In the genomic region with DNA sequence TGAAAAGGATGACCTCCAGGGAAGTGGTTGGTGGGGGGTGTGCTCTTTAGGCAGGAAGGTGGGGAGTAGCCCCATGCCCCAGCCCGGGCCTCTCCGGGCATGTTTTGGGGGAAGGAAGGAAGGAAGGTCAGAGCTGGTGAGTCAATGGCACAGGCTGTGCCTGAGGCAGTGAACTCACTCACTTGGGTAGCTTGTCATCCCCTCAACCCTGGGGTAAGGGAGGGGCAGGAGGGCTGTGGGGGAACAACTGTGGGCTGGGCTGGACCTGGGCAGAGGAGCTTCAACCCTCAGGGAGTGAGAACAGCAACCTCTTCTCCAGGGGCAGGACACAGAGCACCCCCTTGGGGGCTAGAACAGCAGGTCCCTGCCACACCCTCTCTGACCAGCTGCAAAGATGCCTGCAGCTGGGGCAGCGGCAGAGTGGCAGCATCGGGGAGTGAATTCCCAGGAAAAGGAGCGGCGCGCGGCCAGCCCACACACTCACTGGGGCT, we compare ENCODE assay signal across 9 cellular contexts. TPM values are rescaled to one million over a fixed set of nuclear protein-coding genes. Genes with fewer than 3 reads are reported as not detected.
DNase-seq lines count a peak whose midpoint lies in the region; ATAC-seq and TF ChIP-seq lines count a peak whose summit lies in the region.
"Had no signal": no experiment of that assay in that cellular context is flagged by ENCODE, and none has a peak within 500 bp of the region (broad histone marks: within the 10 kb centered on the region; RNA-seq: fewer than 3 reads in every experiment).

No MANE protein-coding gene starts in this region.

- peaks cover 80% of the 10 kb centered on the region for H3K4me1 ChIP-seq in RWPE2 (ENCODE audit: insufficient read depth, poor library complexity, severe bottlenecking)
- peaks cover 15 to 100% (median 56%) of the 10 kb centered on the region in 6 donors for H3K4me1 ChIP-seq in spleen
- peaks cover 15% of the 10 kb centered on the region for H3K4me1 ChIP-seq in prostate gland (replicated peaks)

- H3K4me3 ChIP-seq in RWPE2 (ENCODE audit: severe bottlenecking) (peak overlapping the region; percentile 23), spleen (no peak overlapping the region), prostate gland (no peak overlapping the region)

- H3K36me3 ChIP-seq in RWPE2 (ENCODE audit: low read depth) (peaks cover 71% of the 10 kb centered on the region), spleen (peaks cover 0 to 90% (median 57%) of the 10 kb centered on the region in 6 donors), prostate gland (peaks cover 0 to 10% of the 10 kb centered on the region in 2 donors)

- H3K27ac ChIP-seq in RWPE2 (ENCODE audit: poor library complexity, severe bottlenecking), result peak overlapping the region; percentile 93
- peak overlapping the region; percentile 49 to 74 (median 68) for H3K27ac ChIP-seq in spleen
- no peak overlapping the region for H3K27ac ChIP-seq in prostate gland

- H3K27me3 ChIP-seq in RWPE2 (ENCODE audit: insufficient read depth, poor library complexity, severe bottlenecking), result no peaks in the 10 kb centered on the region
- H3K27me3 ChIP-seq in spleen (replicated peaks in 1 of 7), result no peaks in the 10 kb centered on the region
- no peaks in the 10 kb centered on the region for H3K27me3 ChIP-seq in prostate gland (replicated peaks; ENCODE audit: insufficient read depth)

- intact Hi-C loops in spleen (cut with DNase I; ENCODE audit: low total_unique reads) (no loop called here), prostate gland (cut with DNase I) (no loop called here)

- H3K9me3 ChIP-seq in RWPE2 (ENCODE audit: severe bottlenecking) (no peaks in the 10 kb centered on the region), spleen (no peaks in the 10 kb centered on the region), prostate gland (no peaks in the 10 kb centered on the region)

- DNase-seq in GM03348 (ENCODE audit: low spot score) (peak; percentile 78), RWPE2 (ENCODE audit: low spot score) (peak; percentile 98), fibroblast of gingiva (ENCODE audit: low read depth) (peak; percentile 76), spleen (no peak), GM13977 (ENCODE audit: low spot score) (no peak), prostate gland (ENCODE audit: low spot score) (no peak)
- DNase-seq in activated CD8-positive, alpha-beta memory T cell treated with anti-CD3 and anti-CD28 coated beads for 24 hours, result no peak

- TF ChIP-seq CTCF in RWPE2 (IDR thresholded peaks at IDR 0.05; ENCODE audit: poor library complexity, severe bottlenecking) (peak; percentile 21), spleen (IDR thresholded peaks at IDR 0.05 in 8 of 11, conservative IDR thresholded peaks at IDR 0.05 in 3 of 11) (no peak), GM13977 (IDR thresholded peaks at IDR 0.05; ENCODE audit: extremely low read depth, insufficient read depth, missing control alignments) (no peak), prostate gland (IDR thresholded peaks at IDR 0.05) (no peak)

- ATAC-seq in RWPE2 (ENCODE audit: low read depth) (peak; percentile 77), HG03175 (IDR thresholded peaks at IDR 0.05; ENCODE audit: unreplicated experiment) (no peak)

- no peak for TF ChIP-seq POLR2A in spleen (IDR thresholded peaks at IDR 0.05)
- TF ChIP-seq POLR2A in prostate gland (IDR thresholded peaks at IDR 0.05), result no peak

- WGBS in spleen, 5 donors, result 45 to 74% (median 66%) methylated on average over 4 to 8 of the region's 8 CpGs
- 68% methylated on average over 8 of the region's 8 CpGs for WGBS in prostate gland

- in situ Hi-C loops in GM13977 (cut with MboI; ENCODE audit: low pct_unique_long_range_greater_than_20kb, low sequenced_read_pairs, unreplicated experiment), result no loop called here

RNA-seq across cellular contexts. Expression of a gene that starts 6.3 kb away (rescaled TPM):
- total RNA-seq in spleen (1 to 10 TPM in 2 of 7 donors, under 1 TPM in 1, not detected in 4; 0.54 to 1.8 (median 1.6) TPM), prostate gland (1 to 10 TPM in 1 of 2 donors, under 1 TPM in 1; 0.41 to 2.2 TPM)
- 1 to 10 TPM in 2 of 3 donors, under 1 TPM in 1; 0.24 to 1.4 (median 1.2) TPM for polyA plus RNA-seq in spleen
- total RNA-seq: activated CD8-positive, alpha-beta memory T cell treated with anti-CD3 and anti-CD28 coated beads for 36 hours had no signal

RNA-seq across cellular contexts. Expression of a gene that starts 32.7 kb away (rescaled TPM):
- total RNA-seq in spleen (100 to 1,000 TPM in 1 of 7 donors, 10 to 100 TPM in 6; 71.7 to 102 (median 79.1) TPM), prostate gland (100 to 1,000 TPM in 1 of 2 donors, 10 to 100 TPM in 1; 55.2 to 167 TPM)
- 10 to 100 TPM; 29.2 to 54.4 (median 42.7) TPM for polyA plus RNA-seq in spleen

RNA-seq across cellular contexts. Expression of a gene that starts 40.9 kb away (rescaled TPM):
- 10 to 100 TPM; 57.4 to 70.6 (median 65.5) TPM for total RNA-seq in spleen
- 10 to 100 TPM; 35.6 to 50.8 (median 43.5) TPM for polyA plus RNA-seq in spleen
- total RNA-seq in prostate gland, result 100 to 1,000 TPM in 1 of 2 donors, 10 to 100 TPM in 1; 96.4 to 116 TPM

RNA-seq across cellular contexts. Expression of a gene that starts 41.2 kb away (rescaled TPM):
- total RNA-seq in spleen (10 to 100 TPM; 14.6 to 36.1 (median 19.7) TPM), prostate gland (10 to 100 TPM; 35.2 to 79.8 TPM)
- polyA plus RNA-seq in spleen, result 10 to 100 TPM in 1 of 3 donors, 1 to 10 TPM in 2; 3.9 to 12.9 (median 4.7) TPM

RNA-seq across cellular contexts. Expression of a gene that starts 58.7 kb away (rescaled TPM):
- total RNA-seq in spleen (1 to 10 TPM in 1 of 7 donors, under 1 TPM in 4, not detected in 2; 0.30 to 1.2 (median 0.50) TPM), prostate gland (1 to 10 TPM in 1 of 2 donors, not detected in 1; 1.2 TPM)
- under 1 TPM in 2 of 3 donors, not detected in 1; 0.07 to 0.24 TPM for polyA plus RNA-seq in spleen

Comparison
In these comparisons a context has a peak if more than half of its experiments do, and no peak if none do; other contexts are left out.
1. DNase-seq: peak in GM03348 (single experiment), RWPE2 (single experiment) and fibroblast of gingiva (single experiment); none in spleen (single experiment), GM13977 (single experiment), activated CD8-positive, alpha-beta memory T cell treated with anti-CD3 and anti-CD28 coated beads for 24 hours (single experiment) and prostate gland (single experiment).
2. H3K27ac ChIP-seq: peak in RWPE2 (single experiment) and spleen (8 of 8); none in prostate gland (0 of 2).